1 cellular context compared by ENCODE assay signal in genomic region chr15:90987561-90988141, GRCh38.
TF ChIP-seq lines count a peak whose summit lies in the region.

No MANE protein-coding gene starts in this region.

TF ChIP-seq in HEK293, 187 proteins besides CTCF, POLR2A, EP300 and RAD21 (continued from another document):
- TF ChIP-seq PRDM10 (tag by site-specific recombination; IDR thresholded peaks at IDR 0.05), result no peak
- no peak for TF ChIP-seq ZNF549 (tag by site-specific recombination; IDR thresholded peaks at IDR 0.05)
- peak; percentile 50 for TF ChIP-seq PRDM1 (tag by site-specific recombination; IDR thresholded peaks at IDR 0.05)
